In the genomic region with DNA sequence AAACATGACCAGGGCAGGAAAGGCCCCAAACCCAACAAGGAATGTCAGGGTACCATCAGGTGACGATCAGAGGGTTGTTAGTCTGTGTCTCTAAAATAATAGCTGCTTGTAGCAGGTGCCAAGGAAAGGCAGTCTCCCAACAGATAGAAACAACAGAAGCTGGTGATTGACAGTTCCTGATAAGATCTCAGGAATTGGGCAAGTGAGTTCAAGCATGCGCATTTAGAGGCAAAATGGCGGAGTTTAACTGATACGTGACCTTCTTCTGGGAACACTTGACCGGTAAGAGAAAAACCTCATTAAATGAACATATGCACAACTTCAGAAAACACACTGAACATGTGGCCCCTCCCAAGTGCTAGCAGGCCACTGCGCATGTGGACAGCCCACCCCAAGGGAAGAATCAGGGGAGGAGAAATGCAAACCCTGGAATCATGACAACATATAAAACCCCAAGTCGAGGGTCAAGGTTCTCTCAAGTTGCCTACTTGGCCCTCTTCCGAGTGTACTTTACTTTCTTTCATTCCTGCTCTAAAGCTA, we compare ENCODE assay signal across 21 cellular contexts.
"Had no signal": no experiment of that assay in that cellular context is flagged by ENCODE, and none has a peak within 500 bp of the region (broad histone marks: within the 10 kb centered on the region; RNA-seq: fewer than 3 reads in every experiment).

No MANE protein-coding gene starts in this region.

- ATAC-seq: heart right ventricle; naive thymus-derived CD4-positive, alpha-beta T cell; natural killer cell treated with Interleukin-12 subunit alpha and Interleukin-12 subunit beta and Interleukin-15 and Interleukin-18, amount 100 ng/mL, for 72 hours; right cardiac atrium; sciatic nerve had no signal

- DNase-seq: heart right ventricle; islet precursor cell; left ventricle myocardium inferior; mesendoderm; naive thymus-derived CD4-positive, alpha-beta T cell; ovary; retina; right cardiac atrium; stimulated activated CD4-positive, alpha-beta T cell treated with anti-CD3 and anti-CD28 coated beads, Interleukin-12 subunit alpha, Interleukin-12 subunit beta, amount 100 ng/mL, for 4 hours; stimulated activated CD4-positive, alpha-beta T cell treated with anti-CD3 and anti-CD28 coated beads, Interleukin-15, amount 100 ng/mL, for 24 hours; stimulated activated CD4-positive, alpha-beta T cell treated with anti-CD3 and anti-CD28 coated beads, Interleukin-2, amount 100 ng/mL, for 24 hours; stimulated activated CD4-positive, alpha-beta T cell treated with anti-CD3 and anti-CD28 coated beads, Interleukin-4, amount 100 ng/mL, for 1 hour; stimulated activated naive CD4-positive, alpha-beta T cell had no signal

- H3K4me1 ChIP-seq: heart right ventricle, left ventricle myocardium inferior, prostate gland, suprapubic skin, tibial nerve had no signal

- H3K9me3 ChIP-seq: ovary, prostate gland, suprapubic skin had no signal

- H3K4me3 ChIP-seq: heart right ventricle, hepatocyte, left ventricle myocardium inferior, lung, ovary, prostate gland, skin epidermis, suprapubic skin, tibial nerve had no signal

- H3K27ac ChIP-seq: heart right ventricle, hepatocyte, left ventricle myocardium inferior, ovary, prostate gland, skin epidermis, suprapubic skin, tibial nerve had no signal

- H3K36me3 ChIP-seq: heart right ventricle, left ventricle myocardium inferior, ovary, prostate gland, suprapubic skin, tibial nerve had no signal

- H3K27me3 ChIP-seq: heart right ventricle, hepatocyte, ovary, suprapubic skin, tibial nerve had no signal
